Comparison of ENCODE assay signal across 16 cellular contexts in the genomic region with DNA sequence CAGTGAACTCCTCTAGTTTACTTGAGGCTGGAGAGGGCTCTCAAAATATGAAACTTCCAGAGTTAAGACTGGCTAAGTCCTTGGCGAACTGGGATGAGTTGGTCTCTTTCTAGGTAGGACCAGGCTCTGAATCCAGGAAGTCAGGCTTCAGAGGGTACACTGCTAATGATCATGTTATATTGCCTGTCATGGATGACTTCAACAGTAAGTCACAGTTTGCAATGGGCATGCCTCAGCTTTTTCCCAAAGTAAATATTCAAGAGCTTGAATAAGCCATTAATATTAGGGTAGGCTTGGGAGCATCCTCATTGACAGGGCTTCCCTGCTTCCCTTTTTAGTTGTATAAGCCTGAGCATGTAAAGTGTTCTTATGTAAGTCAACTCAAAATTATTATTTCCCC.
"Had no signal": no experiment of that assay in that cellular context is flagged by ENCODE, and none has a peak within 500 bp of the region (broad histone marks: within the 10 kb centered on the region; RNA-seq: fewer than 3 reads in every experiment).

No MANE protein-coding gene starts in this region.

- H3K36me3 ChIP-seq: lower lobe of right lung, tibial artery, WERI-Rb-1 had no signal

- H3K27me3 ChIP-seq: tibial artery had no signal

- H3K9me3 Mint-ChIP-seq: activated naive CD8-positive, alpha-beta T cell treated with anti-CD3 and anti-CD28 coated beads, Interleukin-2, amount 50 U/mL, for 24 hours; activated T-helper 1 cell treated with anti-CD3 and anti-CD28 coated beads, Interleukin-12 subunit alpha, Interleukin-12 subunit beta, Interleukin-2, Interleukin-4 antibody, amounts not matched to agents 30 ng/mL and 10 ng/mL and 1 ng/mL, durations not matched to agents 14 hours and 24 hours and 36 hours; naive thymus-derived CD8-positive, alpha-beta T cell; stimulated activated effector memory CD8-positive, alpha-beta T cell treated with anti-CD3 and anti-CD28 coated beads, Interleukin-12 subunit alpha, Interleukin-12 subunit beta, amount 100 ng/mL, for 72 hours had no signal

- DNase-seq: activated CD4-positive, alpha-beta T cell treated with anti-CD3 and anti-CD28 coated beads for 4 hours; activated naive CD4-positive, alpha-beta T cell; activated naive CD8-positive, alpha-beta T cell treated with anti-CD3 and anti-CD28 coated beads, Interleukin-2, amount 50 U/mL, for 24 hours; hypothalamus; left cardiac atrium; lower lobe of right lung; mucosa of descending colon; naive thymus-derived CD8-positive, alpha-beta T cell; right cardiac atrium; small intestine; T-helper 1 cell; tibial artery; WERI-Rb-1 had no signal

- H3K36me3 Mint-ChIP-seq: naive thymus-derived CD8-positive, alpha-beta T cell; stimulated activated effector memory CD8-positive, alpha-beta T cell treated with anti-CD3 and anti-CD28 coated beads, Interleukin-12 subunit alpha, Interleukin-12 subunit beta, amount 100 ng/mL, for 72 hours had no signal

- H3K4me1 Mint-ChIP-seq: activated naive CD8-positive, alpha-beta T cell treated with anti-CD3 and anti-CD28 coated beads, Interleukin-2, amount 50 U/mL, for 24 hours; naive thymus-derived CD8-positive, alpha-beta T cell; stimulated activated effector memory CD8-positive, alpha-beta T cell treated with anti-CD3 and anti-CD28 coated beads, Interleukin-12 subunit alpha, Interleukin-12 subunit beta, amount 100 ng/mL, for 72 hours had no signal

- FAIRE-seq: colon, small intestine had no signal

- H3K4me1 ChIP-seq: lower lobe of right lung, tibial artery had no signal

- H3K4me3 ChIP-seq: lower lobe of right lung, mucosa of descending colon, tibial artery had no signal

- H3K27ac Mint-ChIP-seq: activated naive CD8-positive, alpha-beta T cell treated with anti-CD3 and anti-CD28 coated beads, Interleukin-2, amount 50 U/mL, for 24 hours; activated T-helper 1 cell treated with anti-CD3 and anti-CD28 coated beads, Interleukin-12 subunit alpha, Interleukin-12 subunit beta, Interleukin-2, Interleukin-4 antibody, amounts not matched to agents 30 ng/mL and 10 ng/mL and 1 ng/mL, durations not matched to agents 14 hours and 24 hours and 36 hours; naive thymus-derived CD8-positive, alpha-beta T cell; stimulated activated effector memory CD8-positive, alpha-beta T cell treated with anti-CD3 and anti-CD28 coated beads, Interleukin-12 subunit alpha, Interleukin-12 subunit beta, amount 100 ng/mL, for 72 hours had no signal

- H3K4me3 Mint-ChIP-seq: activated naive CD8-positive, alpha-beta T cell treated with anti-CD3 and anti-CD28 coated beads, Interleukin-2, amount 50 U/mL, for 24 hours; activated T-helper 1 cell treated with anti-CD3 and anti-CD28 coated beads, Interleukin-12 subunit alpha, Interleukin-12 subunit beta, Interleukin-2, Interleukin-4 antibody, amounts not matched to agents 30 ng/mL and 10 ng/mL and 1 ng/mL, durations not matched to agents 14 hours and 24 hours and 36 hours; naive thymus-derived CD8-positive, alpha-beta T cell; stimulated activated effector memory CD8-positive, alpha-beta T cell treated with anti-CD3 and anti-CD28 coated beads, Interleukin-12 subunit alpha, Interleukin-12 subunit beta, amount 100 ng/mL, for 72 hours had no signal

- H3K27ac ChIP-seq: lower lobe of right lung, tibial artery, WERI-Rb-1 had no signal

- ATAC-seq: activated naive CD8-positive, alpha-beta T cell treated with anti-CD3 and anti-CD28 coated beads, Interleukin-2, amount 50 U/mL, for 24 hours; left cardiac atrium; lower lobe of right lung; mucosa of descending colon; naive thymus-derived CD8-positive, alpha-beta T cell; right cardiac atrium; stimulated activated effector memory CD8-positive, alpha-beta T cell treated with anti-CD3 and anti-CD28 coated beads, Interleukin-12 subunit alpha, Interleukin-12 subunit beta, amount 100 ng/mL, for 72 hours had no signal

- H3K9me3 ChIP-seq: lower lobe of right lung, mucosa of descending colon, tibial artery had no signal
